ENCODE assay signal across 8 cellular contexts in genomic region chr3:177928156-177928555, GRCh38.
DNase-seq lines count a peak whose midpoint lies in the region; ATAC-seq, FAIRE-seq and TF ChIP-seq lines count a peak whose summit lies in the region.

No MANE protein-coding gene starts in this region.

- no peak for TF ChIP-seq EP300 in A549 (IDR thresholded peaks at IDR 0.05)

- H3K9me3 ChIP-seq in A549, result no peaks in the 10 kb centered on the region

- POLR2A ChIA-PET in A549 (lab: Yijun Ruan, JAX), result no interaction called here

- WGBS in A549 (ENCODE audit: missing lambda C conversion rate), result 46% methylated on average over 4 of the region's 4 CpGs

- H3K36me3 ChIP-seq in bronchial epithelial cell (ENCODE audit: control insufficient read depth, insufficient read depth, low read length), result no peaks in the 10 kb centered on the region

- peak overlapping the region; percentile 43 to 58; a peak in 5 of 6 replicates for H3K27ac ChIP-seq in A549

- DNase-seq in A549 (ENCODE audit: low read depth in 1 of 2, low spot score in 1 of 2) (peak; percentile 34 to 60), bronchial epithelial cell (ENCODE audit: low read depth) (peak; percentile 87), OCI-M1 (lab: John Stamatoyannopoulos, UW) (no peak), NCI-H526 (lab: John Stamatoyannopoulos, UW) (no peak), left lobe of liver (ENCODE audit: low spot score) (no peak)
- no peak for DNase-seq in effector CD8-positive, alpha-beta T cell (lab: John Stamatoyannopoulos, UW)

- FAIRE-seq in A549 (lab: Jason Lieb, UNC), result no peak
- FAIRE-seq in bronchial epithelial cell (lab: Jason Lieb, UNC), result no peak

- H3K4me3 ChIP-seq in A549, result no peak overlapping the region
- no peak overlapping the region for H3K4me3 ChIP-seq in bronchial epithelial cell (ENCODE audit: low read depth, low read length)

- no peak for TF ChIP-seq POLR2A in A549 (IDR thresholded peaks at IDR 0.05; ENCODE audit: low read length)

- TF ChIP-seq RAD21 in A549 (conservative IDR thresholded peaks at IDR 0.05 in 1 of 2, IDR thresholded peaks at IDR 0.05 in 1 of 2), result no peak

- H3K27me3 ChIP-seq in bronchial epithelial cell (ENCODE audit: control insufficient read depth, insufficient read depth, low read length), result no peaks in the 10 kb centered on the region

- TF ChIP-seq CTCF in A549 (IDR thresholded peaks at IDR 0.05) (no peak), bronchial epithelial cell (IDR thresholded peaks at IDR 0.05; ENCODE audit: insufficient read depth, low read length, severe bottlenecking) (no peak)

- CTCF ChIA-PET in A549 (lab: Yijun Ruan, JAX), result no interaction called here

- H3K4me2 ChIP-seq in A549, result peak overlapping the region; percentile 41

- peak; percentile 68 to 79; a peak in 4 of 6 replicates for ATAC-seq in A549
- peak; percentile 69 for ATAC-seq in GM19023 (IDR thresholded peaks at IDR 0.05; ENCODE audit: unreplicated experiment)
- ATAC-seq in HG03159 (IDR thresholded peaks at IDR 0.05; ENCODE audit: unreplicated experiment), result peak; percentile 72
- no peak for ATAC-seq in left lobe of liver

- peaks cover 37% of the 10 kb centered on the region for H3K4me1 ChIP-seq in A549

TF ChIP-seq in A549, 52 proteins besides CTCF, POLR2A, EP300 and RAD21:
- TF ChIP-seq FOSB (CRISPR knock-in tag; IDR thresholded peaks at IDR 0.05), result no peak
- TF ChIP-seq FOSL2 (IDR thresholded peaks at IDR 0.05), result no peak
- TF ChIP-seq FOSL2 (CRISPR knock-in tag; IDR thresholded peaks at IDR 0.05), result peak; percentile 74
- TF ChIP-seq SREBF2 (IDR thresholded peaks at IDR 0.05), result no peak
- no peak for TF ChIP-seq PHF8 (IDR thresholded peaks at IDR 0.05; ENCODE audit: borderline replicate concordance, low read depth)
- no peak for TF ChIP-seq RFX5 (IDR thresholded peaks at IDR 0.05)
- no peak for TF ChIP-seq CHD4 (IDR thresholded peaks at IDR 0.05; ENCODE audit: borderline replicate concordance)
- TF ChIP-seq GATA3 (IDR thresholded peaks at IDR 0.05; ENCODE audit: borderline replicate concordance), result no peak
- no peak for TF ChIP-seq HES2 (IDR thresholded peaks at IDR 0.05)

Comparison
In these comparisons a context has a peak if more than half of its experiments do, and no peak if none do; other contexts are left out.
1. DNase-seq: peak in A549 (2 of 2) and bronchial epithelial cell (single experiment); none in OCI-M1 (single experiment), NCI-H526 (0 of 2), effector CD8-positive, alpha-beta T cell (single experiment) and left lobe of liver (single experiment).